In genomic region chr3:166248784-166249183, GRCh38 we compare ENCODE assay signal across 1 cellular context.
TF ChIP-seq lines count a peak whose summit lies in the region.

No MANE protein-coding gene starts in this region.

TF ChIP-seq in WTC11, 78 proteins besides CTCF, POLR2A, EP300 and RAD21 (continued from another document):
- no peak for TF ChIP-seq ZNF121 (CRISPR knock-in tag; IDR thresholded peaks at IDR 0.05)
- TF ChIP-seq RELA (CRISPR knock-in tag; IDR thresholded peaks at IDR 0.05; ENCODE audit: borderline replicate concordance), result no peak
- TF ChIP-seq NR1H2 (CRISPR knock-in tag; IDR thresholded peaks at IDR 0.05), result no peak
- TF ChIP-seq ELF4 (CRISPR knock-in tag; IDR thresholded peaks at IDR 0.05; ENCODE audit: low read depth), result no peak
- no peak for TF ChIP-seq GTF2I (CRISPR knock-in tag; conservative IDR thresholded peaks at IDR 0.05)
- TF ChIP-seq KAT7 (CRISPR knock-in tag; IDR thresholded peaks at IDR 0.05; ENCODE audit: borderline replicate concordance), result no peak
- no peak for TF ChIP-seq ATF3 (CRISPR knock-in tag; conservative IDR thresholded peaks at IDR 0.05)
- no peak for TF ChIP-seq E2F4 (CRISPR knock-in tag; IDR thresholded peaks at IDR 0.05; ENCODE audit: borderline replicate concordance, low read depth)
- no peak for TF ChIP-seq RORB (CRISPR knock-in tag; IDR thresholded peaks at IDR 0.05)
- no peak for TF ChIP-seq ZNF512 (CRISPR knock-in tag; IDR thresholded peaks at IDR 0.05; ENCODE audit: borderline replicate concordance)
